In the genomic region with DNA sequence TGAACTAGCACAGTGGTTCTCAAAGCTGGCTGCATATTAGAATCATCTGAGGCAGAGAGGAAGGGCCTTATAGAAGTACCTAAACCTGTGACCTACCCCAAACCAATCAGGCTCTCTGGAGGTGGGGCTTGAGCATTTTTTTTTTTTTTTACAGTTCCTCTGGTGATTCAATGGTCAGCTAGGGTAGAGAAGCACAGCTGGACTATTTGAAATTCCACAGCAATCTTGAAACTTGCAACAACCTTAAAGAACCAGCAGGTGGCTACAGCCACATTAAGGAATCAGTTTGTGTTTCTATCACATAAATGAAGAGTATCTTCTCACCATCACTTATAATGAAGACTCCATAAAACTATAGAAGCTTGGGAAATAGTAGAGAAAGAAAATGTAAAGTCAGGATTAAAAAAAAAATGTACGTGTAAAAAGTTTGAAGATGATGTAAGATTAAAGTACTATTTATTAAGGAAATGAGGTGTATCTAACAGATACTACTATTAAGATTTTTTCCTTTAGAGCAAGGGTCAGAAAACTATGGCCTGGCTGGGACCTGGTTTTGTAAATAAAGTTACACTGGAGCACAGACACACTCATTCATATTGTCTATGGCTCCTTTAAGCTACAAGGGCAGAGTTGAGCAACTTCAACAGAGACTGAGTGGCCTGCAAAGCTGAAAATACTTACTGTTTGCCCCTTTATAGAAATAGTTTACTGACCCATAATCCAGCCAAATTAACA, we compare ENCODE assay signal across 8 cellular contexts.
A peak's percentile ranks its signal among the peaks of the same experiment; 100 is the strongest.
DNase-seq lines count a peak whose midpoint lies in the region; ATAC-seq and TF ChIP-seq lines count a peak whose summit lies in the region.

No MANE protein-coding gene starts in this region.

- peaks cover 0 to 18% (median 0%) of the 10 kb centered on the region in 11 experiments; a peak in 5 of 22 replicates for H4K20me1 ChIP-seq in BLaER1 treated with 17β-estradiol and CSF1 and Interleukin-3, amounts not matched to agents 10 nM and 100 nM
- H4K20me1 ChIP-seq in KMS-11 (ENCODE audit: insufficient read depth): no peaks in the 10 kb centered on the region

- no peaks in the 10 kb centered on the region for H3K9me3 ChIP-seq in BLaER1 treated with 17β-estradiol and CSF1 and Interleukin-3, amounts not matched to agents 10 nM and 100 nM (replicated peaks in 1 of 11)
- no peaks in the 10 kb centered on the region for H3K9me3 ChIP-seq in adipocyte (ENCODE audit: control insufficient read depth, low read length)

- peaks cover 20 to 47% (median 39%) of the 10 kb centered on the region in 10 experiments for H3K4me1 ChIP-seq in BLaER1 treated with 17β-estradiol and CSF1 and Interleukin-3, amounts not matched to agents 10 nM and 100 nM
- H3K4me1 ChIP-seq in KMS-11 (ENCODE audit: low read depth, poor library complexity, severe bottlenecking) (peaks cover 45% of the 10 kb centered on the region), adipocyte (ENCODE audit: control insufficient read depth, insufficient read depth, low read length) (peaks cover 15% of the 10 kb centered on the region)

- H2AFZ ChIP-seq in KMS-11 (ENCODE audit: low read depth): no peak overlapping the region

- H3K27me3 ChIP-seq in BLaER1 treated with 17β-estradiol and CSF1 and Interleukin-3, amounts not matched to agents 10 nM and 100 nM: no peaks in the 10 kb centered on the region
- H3K27me3 ChIP-seq in KMS-11 (ENCODE audit: insufficient read depth, low read depth) (no peaks in the 10 kb centered on the region), adipocyte (replicated peaks; ENCODE audit: control insufficient read depth, insufficient read depth, low read length) (peaks cover 5% of the 10 kb centered on the region)

- H3K9ac ChIP-seq in BLaER1 treated with 17β-estradiol and CSF1 and Interleukin-3, amounts not matched to agents 10 nM and 100 nM: no peak overlapping the region
- H3K9ac ChIP-seq in KMS-11 (no peak overlapping the region), adipocyte (ENCODE audit: low read length) (no peak overlapping the region)

- TF ChIP-seq CTCF in KMS-11 (conservative IDR thresholded peaks at IDR 0.05; ENCODE audit: low read depth, low read length): peak; percentile 81

- DNase-seq in adipocyte (ENCODE audit: low read depth): peak; percentile 87
- peak; percentile 70 for DNase-seq in iPS DF 19.7 (ENCODE audit: low read depth, low spot score)
- DNase-seq in superior temporal gyrus (ENCODE audit: extremely low spot score): peak; percentile 74
- DNase-seq in activated gamma-delta T cell treated with Interleukin-2 at 50 U/mL for 16 hours: no peak

- peak overlapping the region in 6 of 11 experiments; percentile 22 to 97 (median 86); a peak in 10 of 22 replicates for H3K4me2 ChIP-seq in BLaER1 treated with 17β-estradiol and CSF1 and Interleukin-3, amounts not matched to agents 10 nM and 100 nM
- no peak overlapping the region for H3K4me2 ChIP-seq in KMS-11

- ATAC-seq in GM18508 (IDR thresholded peaks at IDR 0.05; ENCODE audit: insufficient read depth, unreplicated experiment) (peak; percentile 61), HG02588 (IDR thresholded peaks at IDR 0.05; ENCODE audit: unreplicated experiment) (no peak)

- H3K36me3 ChIP-seq in BLaER1 treated with 17β-estradiol and CSF1 and Interleukin-3, amounts not matched to agents 10 nM and 100 nM: peaks cover 0 to 36% (median 26%) of the 10 kb centered on the region in 11 experiments; a peak in 17 of 22 replicates
- H3K36me3 ChIP-seq in KMS-11 (ENCODE audit: insufficient read depth) (no peaks in the 10 kb centered on the region), adipocyte (ENCODE audit: control insufficient read depth, insufficient read depth, low read length, severe bottlenecking) (no peaks in the 10 kb centered on the region)

- H3K27ac ChIP-seq in BLaER1 treated with 17β-estradiol and CSF1 and Interleukin-3, amounts not matched to agents 10 nM and 100 nM: peak overlapping the region in 1 of 11 experiments; percentile 20; a peak in 2 of 22 replicates
- no peak overlapping the region for H3K27ac ChIP-seq in KMS-11

- H3K4me3 ChIP-seq in BLaER1 treated with 17β-estradiol and CSF1 and Interleukin-3, amounts not matched to agents 10 nM and 100 nM: no peak overlapping the region
- H3K4me3 ChIP-seq in KMS-11 (IDR thresholded peaks at IDR 0.05; ENCODE audit: insufficient read depth, low read depth, low read length) (no peak overlapping the region), adipocyte (ENCODE audit: low read length) (no peak overlapping the region)

- H3K79me2 ChIP-seq in KMS-11 (ENCODE audit: insufficient read depth, low read depth): no peaks in the 10 kb centered on the region
